Comparison of ENCODE assay signal across 19 cellular contexts in the genomic region with DNA sequence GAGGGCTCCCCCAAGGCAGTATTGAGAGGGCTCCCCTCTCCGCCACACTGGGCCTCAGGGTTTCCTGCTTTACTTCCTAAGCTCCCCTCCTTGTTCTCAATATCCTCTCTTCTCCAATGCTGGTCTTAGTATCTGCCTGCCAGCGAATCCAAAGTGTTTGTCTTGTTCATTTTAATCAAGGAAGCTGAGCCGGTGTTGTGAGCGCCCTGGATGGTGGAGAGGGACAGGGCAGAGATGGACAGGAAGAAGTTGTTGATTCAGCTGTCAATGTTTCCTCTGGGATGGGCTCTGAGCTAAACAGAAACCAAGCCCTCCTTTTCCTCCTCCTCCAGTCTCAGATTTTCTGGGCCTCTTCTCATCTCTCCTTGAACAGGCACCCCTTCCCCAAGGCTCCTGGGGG. TPM values are rescaled to one million over a fixed set of nuclear protein-coding genes. Genes with fewer than 3 reads are reported as not detected.
DNase-seq lines count a peak whose midpoint lies in the region; ATAC-seq, FAIRE-seq and TF ChIP-seq lines count a peak whose summit lies in the region.
"Had no signal": no experiment of that assay in that cellular context is flagged by ENCODE, and none has a peak within 500 bp of the region (broad histone marks: within the 10 kb centered on the region; RNA-seq: fewer than 3 reads in every experiment).

No MANE protein-coding gene starts in this region.

- H3K27me3 ChIP-seq in left ventricle myocardium inferior (ENCODE audit: low read depth) = no peaks in the 10 kb centered on the region
- no peaks in the 10 kb centered on the region for H3K27me3 ChIP-seq in endothelial cell of umbilical vein (ENCODE audit: control insufficient read depth in 2 of 2, insufficient read depth in 2 of 2, low read length in 2 of 2)
- H3K27me3 ChIP-seq: dorsolateral prefrontal cortex, esophagus muscularis mucosa, spleen had no signal

- H3K9me3 ChIP-seq in left ventricle myocardium inferior (replicated peaks) (no peaks in the 10 kb centered on the region), endothelial cell of umbilical vein (replicated peaks; ENCODE audit: control insufficient read depth, insufficient read depth, low read length) (no peaks in the 10 kb centered on the region)
- H3K9me3 ChIP-seq: esophagus muscularis mucosa, spleen had no signal

- H3K27ac ChIP-seq in left ventricle myocardium inferior (replicated peaks) (peak overlapping the region; percentile 76), endothelial cell of umbilical vein (ENCODE audit: insufficient read depth, low read depth, low read length) (no peak overlapping the region), coronary artery (no peak overlapping the region)
- H3K27ac ChIP-seq: spleen had no signal

- intact Hi-C loops in left ventricle myocardium inferior (cut with micrococcal nuclease) (no loop called here), left ventricle myocardium superior (cut with micrococcal nuclease) (no loop called here), endothelial cell of umbilical vein (cut with micrococcal nuclease) (no loop called here)

- POLR2A ChIA-PET in endothelial cell of umbilical vein (lab: Charles Lee) = no interaction called here

- H3K79me2 ChIP-seq in endothelial cell of umbilical vein (ENCODE audit: control insufficient read depth, insufficient read depth, low read length) = no peaks in the 10 kb centered on the region

- CTCF ChIA-PET in endothelial cell of umbilical vein (lab: Charles Lee) = interaction anchor here (1.0 to 2.6 kb wide), 7 partner anchors 8 to 443 kb away, joined by 3 to 17 read pairs (median 5); no protein-coding TSS in a partner anchor

- peaks cover 36% of the 10 kb centered on the region for H3K4me1 ChIP-seq in left ventricle myocardium inferior
- peaks cover 16% of the 10 kb centered on the region for H3K4me1 ChIP-seq in endothelial cell of umbilical vein (ENCODE audit: control insufficient read depth, extremely low read depth, insufficient read depth, low read length)

- DNase-seq in left ventricle myocardium inferior (no peak), left ventricle myocardium superior (no peak), endothelial cell of umbilical vein (ENCODE audit: low read depth, low spot score) (peak; percentile 74), osteocyte (ENCODE audit: extremely low spot score, unreplicated experiment) (no peak), cerebellum (ENCODE audit: low spot score) (no peak), coronary artery (ENCODE audit: low spot score) (no peak), NCI-H2227 (lab: John Stamatoyannopoulos, UW; ENCODE audit: unreplicated experiment) (no peak)
- DNase-seq: activated CD4-positive, alpha-beta T cell treated with anti-CD3 and anti-CD28 coated beads, Interleukin-2, amount 50 U/mL, for 4 hours; activated T-cell treated with anti-CD3 and anti-CD28 coated beads, Interleukin-2, amount 50 U/mL, for 1 hour; CD4-positive, alpha-beta memory T cell; dorsolateral prefrontal cortex; NCI-H1930; NCI-H524 treated with DMSO at 0.1 percent for 48 hours; PC-3; spleen had no signal

- H3K27me3 Mint-ChIP-seq in osteocyte (ENCODE audit: unreplicated experiment) = no peaks in the 10 kb centered on the region
- H3K27me3 Mint-ChIP-seq: activated naive CD4-positive, alpha-beta T cell treated with anti-CD3 and anti-CD28 coated beads, Interleukin-2, amount 50 U/mL, for 24 hours had no signal

- H3K4me3 ChIP-seq in left ventricle myocardium inferior = no peak overlapping the region
- no peak overlapping the region for H3K4me3 ChIP-seq in endothelial cell of umbilical vein (replicated peaks in 1 of 3; ENCODE audit: insufficient read depth in 1 of 3, low read depth in 1 of 3, low read length in 3 of 3)
- no peak overlapping the region for H3K4me3 ChIP-seq in coronary artery
- H3K4me3 ChIP-seq: dorsolateral prefrontal cortex, esophagus muscularis mucosa, spleen had no signal

- H3K9me1 ChIP-seq in endothelial cell of umbilical vein (replicated peaks; ENCODE audit: control insufficient read depth, extremely low read depth, insufficient read depth, low read length) = no peaks in the 10 kb centered on the region

- peak overlapping the region; percentile 88 for H3K27ac Mint-ChIP-seq in osteocyte (ENCODE audit: unreplicated experiment)
- H3K27ac Mint-ChIP-seq: activated naive CD4-positive, alpha-beta T cell treated with anti-CD3 and anti-CD28 coated beads, Interleukin-2, amount 50 U/mL, for 24 hours; stimulated activated effector memory CD8-positive, alpha-beta T cell treated with anti-CD3 and anti-CD28 coated beads, Interleukin-12 subunit alpha, Interleukin-12 subunit beta, amount 100 ng/mL, for 72 hours had no signal

- TF ChIP-seq CTCF in left ventricle myocardium inferior (IDR thresholded peaks at IDR 0.05; ENCODE audit: borderline replicate concordance) = no peak
- TF ChIP-seq CTCF in endothelial cell of umbilical vein (IDR thresholded peaks at IDR 0.05; ENCODE audit: extremely low read depth in 1 of 2, insufficient read depth in 1 of 2, low read depth in 1 of 2, low read length in 2 of 2) = no peak
- TF ChIP-seq CTCF in osteocyte (IDR thresholded peaks at IDR 0.05) = no peak
- TF ChIP-seq CTCF in coronary artery (IDR thresholded peaks at IDR 0.05) = no peak

- ATAC-seq in left ventricle myocardium superior (no peak), HG03565 (IDR thresholded peaks at IDR 0.05; ENCODE audit: unreplicated experiment) (no peak)
- ATAC-seq: PC-3; stimulated activated effector memory CD8-positive, alpha-beta T cell treated with anti-CD3 and anti-CD28 coated beads, Interleukin-12 subunit alpha, Interleukin-12 subunit beta, amount 100 ng/mL, for 72 hours had no signal

- TF ChIP-seq POLR2A in endothelial cell of umbilical vein (IDR thresholded peaks at IDR 0.05; ENCODE audit: low read depth, low read length) = no peak

- no peak overlapping the region for H3K4me3 Mint-ChIP-seq in osteocyte (ENCODE audit: unreplicated experiment)
- H3K4me3 Mint-ChIP-seq: activated naive CD4-positive, alpha-beta T cell treated with anti-CD3 and anti-CD28 coated beads, Interleukin-2, amount 50 U/mL, for 24 hours; CD4-positive, alpha-beta memory T cell; stimulated activated effector memory CD8-positive, alpha-beta T cell treated with anti-CD3 and anti-CD28 coated beads, Interleukin-12 subunit alpha, Interleukin-12 subunit beta, amount 100 ng/mL, for 72 hours had no signal

- no peak overlapping the region for H3K9ac ChIP-seq in endothelial cell of umbilical vein (replicated peaks; ENCODE audit: extremely low read depth, insufficient read depth, low read length)

- no TSS peak for BruUV-seq in endothelial cell of umbilical vein (replicated peaks; lab: Mats Ljungman, UMichigan)

- dilution Hi-C loops in endothelial cell of umbilical vein (cut with MboI; ENCODE audit: extremely low pct_ligation_motif_present, low sequenced_read_pairs) = no loop called here

- peak overlapping the region; percentile 14 for H3K4me2 ChIP-seq in endothelial cell of umbilical vein (ENCODE audit: insufficient read depth, low read length)

- peaks cover 5% of the 10 kb centered on the region for H3K9me3 Mint-ChIP-seq in osteocyte (ENCODE audit: unreplicated experiment)
- H3K9me3 Mint-ChIP-seq: activated naive CD4-positive, alpha-beta T cell treated with anti-CD3 and anti-CD28 coated beads, Interleukin-2, amount 50 U/mL, for 24 hours; CD4-positive, alpha-beta memory T cell; stimulated activated effector memory CD8-positive, alpha-beta T cell treated with anti-CD3 and anti-CD28 coated beads, Interleukin-12 subunit alpha, Interleukin-12 subunit beta, amount 100 ng/mL, for 72 hours had no signal

- FAIRE-seq in endothelial cell of umbilical vein (lab: Jason Lieb, UNC) = peak; percentile 96

- H3K4me1 Mint-ChIP-seq in osteocyte (ENCODE audit: unreplicated experiment) = peaks cover 57% of the 10 kb centered on the region

- H3K36me3 ChIP-seq in left ventricle myocardium inferior (no peaks in the 10 kb centered on the region), endothelial cell of umbilical vein (ENCODE audit: control insufficient read depth in 2 of 2, extremely low read depth in 1 of 2, insufficient read depth in 2 of 2, low read length in 2 of 2) (no peaks in the 10 kb centered on the region)
- H3K36me3 ChIP-seq: esophagus muscularis mucosa had no signal

- H3K36me3 Mint-ChIP-seq in osteocyte (ENCODE audit: unreplicated experiment) = peaks cover 2% of the 10 kb centered on the region
- H3K36me3 Mint-ChIP-seq: activated naive CD4-positive, alpha-beta T cell treated with anti-CD3 and anti-CD28 coated beads, Interleukin-2, amount 50 U/mL, for 24 hours had no signal

- no peaks in the 10 kb centered on the region for H4K20me1 ChIP-seq in endothelial cell of umbilical vein (replicated peaks; ENCODE audit: control insufficient read depth, extremely low read depth, insufficient read depth, low read length)

- no peak overlapping the region for H2AFZ ChIP-seq in endothelial cell of umbilical vein (ENCODE audit: low read depth, low read length)

TF ChIP-seq in endothelial cell of umbilical vein, 7 proteins besides CTCF, POLR2A, EP300 and RAD21 (continues in another document):
- TF ChIP-seq JUN (IDR thresholded peaks at IDR 0.05; ENCODE audit: borderline replicate concordance, insufficient read depth, insufficient read length, low read depth) (no peak), EZH2 (IDR thresholded peaks at IDR 0.05; ENCODE audit: borderline replicate concordance, low read depth, low read length, severe bottlenecking) (no peak)

RNA-seq across cellular contexts. Expression of a gene that starts 5.4 kb away (rescaled TPM):
- total RNA-seq in left ventricle myocardium inferior (14.3 TPM), left ventricle myocardium superior (10.8 TPM), endothelial cell of umbilical vein (1.7 and 3.4 TPM in 2 replicates), osteocyte (36.5 and 37.0 TPM in 2 replicates), cerebellum (26.4 TPM)
- 3.9 TPM in 2 replicates for polyA plus RNA-seq in endothelial cell of umbilical vein
- polyA plus RNA-seq in endothelial cell of umbilical vein (2011; cell fraction: cytosol; rRNA removed) = 2.1 TPM in 2 replicates
- 1.5 and 1.7 TPM in 2 replicates for polyA plus RNA-seq in endothelial cell of umbilical vein (2011; cell fraction: nucleus; rRNA removed)
- 1.9 and 2.1 TPM in 2 replicates for polyA plus RNA-seq in endothelial cell of umbilical vein (2012)
- 1.00 and 2.9 TPM in 2 replicates for polyA minus RNA-seq in endothelial cell of umbilical vein
- not detected for polyA minus RNA-seq in endothelial cell of umbilical vein (2011; cell fraction: cytosol; rRNA and poly(A)+ RNA removed)
- polyA minus RNA-seq in endothelial cell of umbilical vein (2011; cell fraction: nucleus; rRNA and poly(A)+ RNA removed) = 1.4 and 2.2 TPM in 2 replicates
- polyA plus RNA-seq: CD4-positive, alpha-beta memory T cell had no signal

RNA-seq across cellular contexts. Expression of a gene that starts 55.6 kb away (rescaled TPM):
- total RNA-seq in left ventricle myocardium inferior (52.2 TPM), left ventricle myocardium superior (52.2 TPM), endothelial cell of umbilical vein (50.2 and 56.1 TPM in 2 replicates), osteocyte (61.1 and 62.5 TPM in 2 replicates), cerebellum (46.9 TPM)
- polyA plus RNA-seq in endothelial cell of umbilical vein = 39.3 and 41.1 TPM in 2 replicates
- polyA plus RNA-seq in endothelial cell of umbilical vein (2011; cell fraction: cytosol; rRNA removed) = 22.1 and 25.3 TPM in 2 replicates
- 41.4 and 46.4 TPM in 2 replicates for polyA plus RNA-seq in endothelial cell of umbilical vein (2011; cell fraction: nucleus; rRNA removed)
- polyA plus RNA-seq in endothelial cell of umbilical vein (2012) = 22.4 and 27.1 TPM in 2 replicates
- 145 TPM in 2 replicates for polyA minus RNA-seq in endothelial cell of umbilical vein
- 75.4 TPM for polyA minus RNA-seq in endothelial cell of umbilical vein (2011; cell fraction: cytosol; rRNA and poly(A)+ RNA removed)
- polyA minus RNA-seq in endothelial cell of umbilical vein (2011; cell fraction: nucleus; rRNA and poly(A)+ RNA removed) = 49.0 and 78.2 TPM in 2 replicates
